5 cellular contexts compared by ENCODE assay signal in genomic region chr2:177710889-177711288, GRCh38.
"Had no signal": no experiment of that assay in that cellular context is flagged by ENCODE, and none has a peak within 500 bp of the region (broad histone marks: within the 10 kb centered on the region; RNA-seq: fewer than 3 reads in every experiment).

No MANE protein-coding gene starts in this region.

- H3K27ac Mint-ChIP-seq: GM23338, H9 had no signal

- H3K4me3 Mint-ChIP-seq: GM23338, H9 had no signal

- DNase-seq: H9, HCEC 1CT, IMR-90, KBM-7 had no signal

- ATAC-seq: GM23338 had no signal

- H3K9me3 Mint-ChIP-seq: GM23338, H9 had no signal

- H3K4me3 ChIP-seq: GM23338 had no signal

- H2AFZ ChIP-seq: GM23338 had no signal
